In genomic region chr6:33668914-33669313, GRCh38 we compare ENCODE assay signal across 9 cellular contexts. TPM values are rescaled to one million over a fixed set of nuclear protein-coding genes. Genes with fewer than 3 reads are reported as not detected.
DNase-seq lines count a peak whose midpoint lies in the region; ATAC-seq and TF ChIP-seq lines count a peak whose summit lies in the region.
"Had no signal": no experiment of that assay in that cellular context is flagged by ENCODE, and none has a peak within 500 bp of the region (broad histone marks: within the 10 kb centered on the region; RNA-seq: fewer than 3 reads in every experiment).

No MANE protein-coding gene starts in this region.

- peaks cover 0 to 78% of the 10 kb centered on the region in 2 donors for H3K36me3 ChIP-seq in lung (ENCODE audit: control insufficient read depth in 2 of 2, insufficient read depth in 2 of 2, low read length in 2 of 2)

- H3K4me3 Mint-ChIP-seq in activated T-cell treated with anti-CD3 and anti-CD28 coated beads, Interleukin-2, amount 50 U/mL, for 24 hours, result no peak overlapping the region

- peaks cover 94% of the 10 kb centered on the region for H3K36me3 Mint-ChIP-seq in activated T-cell treated with anti-CD3 and anti-CD28 coated beads, Interleukin-2, amount 50 U/mL, for 24 hours (ENCODE audit: low read depth)

- H3K27ac ChIP-seq in right cardiac atrium (ENCODE audit: low read length) (no peak overlapping the region), lung (ENCODE audit: low read depth in 1 of 2, low read length in 1 of 2) (peak overlapping the region in 1 of 2 donors; percentile 51)

- no peaks in the 10 kb centered on the region for H3K9me3 ChIP-seq in right cardiac atrium (ENCODE audit: control insufficient read depth, low read length)
- H3K9me3 ChIP-seq in lung (ENCODE audit: control insufficient read depth in 2 of 2, insufficient read depth in 1 of 2, low read length in 1 of 2), result no peaks in the 10 kb centered on the region

- ATAC-seq in right cardiac atrium, result no peak
- ATAC-seq in left ventricle myocardium superior, result no peak
- ATAC-seq in lung (ENCODE audit: insufficient read depth, low FRiP score), result no peak
- ATAC-seq in GM21576 (IDR thresholded peaks at IDR 0.05; ENCODE audit: unreplicated experiment), result no peak
- no peak for ATAC-seq in GM18511 (IDR thresholded peaks at IDR 0.05; ENCODE audit: unreplicated experiment)

- H3K4me3 ChIP-seq in right cardiac atrium (ENCODE audit: low read length) (no peak overlapping the region), lung (no peak overlapping the region)

- DNase-seq in right cardiac atrium (peak in 2 of 3 donors; percentile 50 to 52), left ventricle myocardium superior (no peak), lung (ENCODE audit: low spot score) (peak; percentile 71), inferior parietal cortex (ENCODE audit: extremely low spot score) (no peak), NCI-H1048 (lab: John Stamatoyannopoulos, UW) (no peak)
- peak; percentile 55 for DNase-seq in activated T-cell treated with anti-CD3 and anti-CD28 coated beads, Interleukin-2, amount 50 U/mL, for 24 hours
- DNase-seq: NCI-H1930 had no signal

- WGBS in right cardiac atrium, result 73% methylated on average over 17 of the region's 17 CpGs
- WGBS in lung, 2 donors, result 60 to 76% methylated on average over 17 of the region's 17 CpGs

- TF ChIP-seq CTCF in lung (IDR thresholded peaks at IDR 0.05; ENCODE audit: control extremely low read depth, extremely low read depth), result no peak

- intact Hi-C loops in right cardiac atrium (cut with DNase I), result no loop called here
- intact Hi-C loops in left ventricle myocardium superior (cut with micrococcal nuclease), result no loop called here

- no peaks in the 10 kb centered on the region for H3K4me1 ChIP-seq in right cardiac atrium (ENCODE audit: control insufficient read depth, insufficient read depth, low read length)
- no peaks in the 10 kb centered on the region for H3K4me1 ChIP-seq in lung (ENCODE audit: control insufficient read depth in 2 of 2, insufficient read depth in 2 of 2, low read length in 2 of 2)

- H3K27me3 ChIP-seq in right cardiac atrium (ENCODE audit: control insufficient read depth, insufficient read depth) (no peaks in the 10 kb centered on the region), lung (ENCODE audit: control insufficient read depth, insufficient read depth) (no peaks in the 10 kb centered on the region)

- H3K4me1 Mint-ChIP-seq in activated T-cell treated with anti-CD3 and anti-CD28 coated beads, Interleukin-2, amount 50 U/mL, for 24 hours (ENCODE audit: low read depth), result peaks cover 13% of the 10 kb centered on the region

- peak overlapping the region; percentile 80 for H3K27ac Mint-ChIP-seq in activated T-cell treated with anti-CD3 and anti-CD28 coated beads, Interleukin-2, amount 50 U/mL, for 24 hours

- H3K27me3 Mint-ChIP-seq in activated T-cell treated with anti-CD3 and anti-CD28 coated beads, Interleukin-2, amount 50 U/mL, for 24 hours, result no peaks in the 10 kb centered on the region

- H3K9me3 Mint-ChIP-seq in activated T-cell treated with anti-CD3 and anti-CD28 coated beads, Interleukin-2, amount 50 U/mL, for 24 hours, result no peaks in the 10 kb centered on the region

RNA-seq across cellular contexts. Expression of gene UQCC2, which starts 42.6 kb away (rescaled TPM):
- 100 to 1,000 TPM; 188 to 264 (median 233) TPM for total RNA-seq in right cardiac atrium
- 376 TPM for polyA plus RNA-seq in right cardiac atrium
- 190 TPM for total RNA-seq in left ventricle myocardium superior
- 10 to 100 TPM in 1 of 2 donors, 1 to 10 TPM in 1; 7.8 to 55.4 TPM for total RNA-seq in lung
- 100 to 1,000 TPM in 1 of 2 donors, 10 to 100 TPM in 1; 40.8 to 141 TPM for polyA plus RNA-seq in lung

RNA-seq across cellular contexts. Expression of gene ITPR3, which starts 47.8 kb away (rescaled TPM):
- 1 to 10 TPM; 4.7 to 9.1 (median 6.5) TPM for total RNA-seq in right cardiac atrium
- polyA plus RNA-seq in right cardiac atrium, result 5.7 TPM
- total RNA-seq in left ventricle myocardium superior, result 6.1 TPM
- 10 to 100 TPM; 39.7 to 89.5 TPM for total RNA-seq in lung
- polyA plus RNA-seq in lung, result 10 to 100 TPM; 36.7 to 49.1 TPM

Comparison
In these comparisons a context has a peak if more than half of its experiments do, and no peak if none do; other contexts are left out.
1. DNase-seq: peak in right cardiac atrium (2 of 3), activated T-cell treated with anti-CD3 and anti-CD28 coated beads, Interleukin-2, amount 50 U/mL, for 24 hours (single experiment) and lung (single experiment); none in left ventricle myocardium superior (single experiment), inferior parietal cortex (single experiment) and NCI-H1048 (single experiment).